In genomic region chr2:112296407-112296806, GRCh38 we compare ENCODE assay signal across 32 cellular contexts.
"Had no signal": no experiment of that assay in that cellular context is flagged by ENCODE, and none has a peak within 500 bp of the region (broad histone marks: within the 10 kb centered on the region; RNA-seq: fewer than 3 reads in every experiment).

No MANE protein-coding gene starts in this region.

- H3K27ac Mint-ChIP-seq: activated CD4-positive, alpha-beta memory T cell treated with anti-CD3 and anti-CD28 coated beads for 36 hours; activated CD4-positive, alpha-beta T cell treated with anti-CD3 and anti-CD28 coated beads for 36 hours; activated CD4-positive, alpha-beta T cell treated with anti-CD3 and anti-CD28 coated beads, Interleukin-2, amount 10 ng/mL, durations not matched to agents 24 days and 14 days; activated naive CD4-positive, alpha-beta T cell treated with anti-CD3 and anti-CD28 coated beads, Interleukin-2, amount 10 ng/mL, durations not matched to agents 7 days and 5 days; activated naive CD4-positive, alpha-beta T cell treated with anti-CD3 and anti-CD28 coated beads, Interleukin-2, amount 50 U/mL, for 72 hours; activated naive CD8-positive, alpha-beta T cell treated with anti-CD3 and anti-CD28 coated beads, Interleukin-2, amount 10 ng/mL, durations not matched to agents 7 days and 5 days; activated T-cell treated with anti-CD3 and anti-CD28 coated beads, Interleukin-2, amount 50 U/mL, for 24 hours; activated T-cell treated with anti-CD3 and anti-CD28 coated beads, Interleukin-2, amount 50 U/mL, for 72 hours; effector memory CD8-positive, alpha-beta T cell; T-cell; T-helper 1 cell treated with Interleukin-12 subunit alpha and Interleukin-12 subunit beta and Interleukin-4 antibody, amounts not matched to agents 30 μg/mL and 1 μg/mL, for 36 hours had no signal

- H3K27me3 Mint-ChIP-seq: activated CD4-positive, alpha-beta memory T cell treated with anti-CD3 and anti-CD28 coated beads for 36 hours; activated CD4-positive, alpha-beta T cell treated with anti-CD3 and anti-CD28 coated beads for 36 hours; activated CD4-positive, alpha-beta T cell treated with anti-CD3 and anti-CD28 coated beads, Interleukin-2, amount 10 ng/mL, durations not matched to agents 24 days and 14 days; activated naive CD4-positive, alpha-beta T cell treated with anti-CD3 and anti-CD28 coated beads, Interleukin-2, amount 10 ng/mL, durations not matched to agents 7 days and 5 days; activated naive CD8-positive, alpha-beta T cell treated with anti-CD3 and anti-CD28 coated beads, Interleukin-2, amount 10 ng/mL, durations not matched to agents 7 days and 5 days; activated T-cell treated with anti-CD3 and anti-CD28 coated beads, Interleukin-2, amount 50 U/mL, for 24 hours; central memory CD8-positive, alpha-beta T cell; effector memory CD8-positive, alpha-beta T cell; T-cell had no signal

- H3K9me3 ChIP-seq: ascending aorta, esophagus squamous epithelium, gastroesophageal sphincter, heart right ventricle had no signal

- H3K4me1 Mint-ChIP-seq: activated naive CD4-positive, alpha-beta T cell treated with anti-CD3 and anti-CD28 coated beads, Interleukin-2, amount 10 ng/mL, durations not matched to agents 7 days and 5 days; activated naive CD8-positive, alpha-beta T cell treated with anti-CD3 and anti-CD28 coated beads, Interleukin-2, amount 10 ng/mL, durations not matched to agents 7 days and 5 days had no signal

- H3K4me1 ChIP-seq: esophagus squamous epithelium had no signal

- ATAC-seq: activated CD4-positive, alpha-beta T cell treated with anti-CD3 and anti-CD28 coated beads for 36 hours; activated naive CD4-positive, alpha-beta T cell treated with anti-CD3 and anti-CD28 coated beads, Interleukin-2, amount 50 U/mL, for 72 hours; activated T-cell treated with anti-CD3 and anti-CD28 coated beads, Interleukin-2, amount 50 U/mL, for 72 hours; effector memory CD8-positive, alpha-beta T cell; gastroesophageal sphincter; heart right ventricle; T-cell had no signal

- H3K9me3 Mint-ChIP-seq: activated CD4-positive, alpha-beta memory T cell treated with anti-CD3 and anti-CD28 coated beads for 36 hours; activated CD4-positive, alpha-beta T cell treated with anti-CD3 and anti-CD28 coated beads, Interleukin-2, amount 10 ng/mL, durations not matched to agents 24 days and 14 days; activated naive CD4-positive, alpha-beta T cell treated with anti-CD3 and anti-CD28 coated beads, Interleukin-2, amount 10 ng/mL, durations not matched to agents 7 days and 5 days; activated naive CD4-positive, alpha-beta T cell treated with anti-CD3 and anti-CD28 coated beads, Interleukin-2, amount 50 U/mL, for 72 hours; activated T-cell treated with anti-CD3 and anti-CD28 coated beads, Interleukin-2, amount 50 U/mL, for 24 hours; central memory CD8-positive, alpha-beta T cell; effector memory CD8-positive, alpha-beta T cell; T-cell; T-helper 1 cell treated with Interleukin-12 subunit alpha and Interleukin-12 subunit beta and Interleukin-4 antibody, amounts not matched to agents 30 μg/mL and 1 μg/mL, for 36 hours had no signal

- DNase-seq: activated CD4-positive, alpha-beta memory T cell treated with anti-CD3 and anti-CD28 coated beads for 36 hours; activated CD4-positive, alpha-beta T cell treated with anti-CD3 and anti-CD28 coated beads for 36 hours; activated CD4-positive, alpha-beta T cell treated with anti-CD3 and anti-CD28 coated beads, Interleukin-2, amount 10 ng/mL, durations not matched to agents 24 days and 14 days; activated CD4-positive, CD25-positive, alpha-beta regulatory T cell; activated CD4-positive, CD25-positive, alpha-beta regulatory T cell treated with anti-CD3 and anti-CD28 coated beads, Interleukin-2, amount 50 U/mL, for 72 hours; activated CD8-positive, alpha-beta memory T cell treated with anti-CD3 and anti-CD28 coated beads, Interleukin-2, amount 50 U/mL, for 48 hours; activated gamma-delta T cell; activated naive CD4-positive, alpha-beta T cell; activated naive CD4-positive, alpha-beta T cell treated with anti-CD3 and anti-CD28 coated beads, Interleukin-2, amount 10 ng/mL, durations not matched to agents 7 days and 5 days; activated naive CD8-positive, alpha-beta T cell treated with anti-CD3 and anti-CD28 coated beads, Interleukin-2, amount 10 ng/mL, durations not matched to agents 7 days and 5 days; activated T-cell treated with anti-CD3 and anti-CD28 coated beads for 4 hours; activated T-cell treated with anti-CD3 and anti-CD28 coated beads, Interleukin-2, amount 50 U/mL, for 24 hours; activated T-cell treated with anti-CD3 and anti-CD28 coated beads, Interleukin-2, amount 50 U/mL, for 72 hours; brain microvascular endothelial cell; cortex of kidney; dermis blood vessel endothelial cell; effector CD4-positive, alpha-beta T cell; effector memory CD8-positive, alpha-beta T cell; esophagus squamous epithelium; foreskin melanocyte; heart right ventricle; T-cell; T1000 had no signal

- H3K4me3 ChIP-seq: ascending aorta, esophagus squamous epithelium, gastroesophageal sphincter, heart right ventricle had no signal

- H3K27me3 ChIP-seq: ascending aorta, brain microvascular endothelial cell, esophagus squamous epithelium, gastroesophageal sphincter, heart right ventricle had no signal

- H3K27ac ChIP-seq: ascending aorta, brain microvascular endothelial cell, epithelial cell of prostate, esophagus squamous epithelium, gastroesophageal sphincter, heart right ventricle had no signal

- FAIRE-seq: bronchial epithelial cell, endometrium, endothelial cell of umbilical vein had no signal

- H3K4me3 Mint-ChIP-seq: activated CD4-positive, alpha-beta memory T cell treated with anti-CD3 and anti-CD28 coated beads for 36 hours; activated CD4-positive, alpha-beta T cell treated with anti-CD3 and anti-CD28 coated beads for 36 hours; activated CD4-positive, alpha-beta T cell treated with anti-CD3 and anti-CD28 coated beads, Interleukin-2, amount 10 ng/mL, durations not matched to agents 24 days and 14 days; activated naive CD4-positive, alpha-beta T cell treated with anti-CD3 and anti-CD28 coated beads, Interleukin-2, amount 10 ng/mL, durations not matched to agents 7 days and 5 days; activated naive CD8-positive, alpha-beta T cell treated with anti-CD3 and anti-CD28 coated beads, Interleukin-2, amount 10 ng/mL, durations not matched to agents 7 days and 5 days; activated T-cell treated with anti-CD3 and anti-CD28 coated beads, Interleukin-2, amount 50 U/mL, for 24 hours; activated T-cell treated with anti-CD3 and anti-CD28 coated beads, Interleukin-2, amount 50 U/mL, for 72 hours; central memory CD8-positive, alpha-beta T cell; effector memory CD8-positive, alpha-beta T cell; T-cell; T-helper 1 cell treated with Interleukin-12 subunit alpha and Interleukin-12 subunit beta and Interleukin-4 antibody, amounts not matched to agents 30 μg/mL and 1 μg/mL, for 36 hours had no signal

- H3K36me3 ChIP-seq: ascending aorta, brain microvascular endothelial cell had no signal
